In the genomic region with DNA sequence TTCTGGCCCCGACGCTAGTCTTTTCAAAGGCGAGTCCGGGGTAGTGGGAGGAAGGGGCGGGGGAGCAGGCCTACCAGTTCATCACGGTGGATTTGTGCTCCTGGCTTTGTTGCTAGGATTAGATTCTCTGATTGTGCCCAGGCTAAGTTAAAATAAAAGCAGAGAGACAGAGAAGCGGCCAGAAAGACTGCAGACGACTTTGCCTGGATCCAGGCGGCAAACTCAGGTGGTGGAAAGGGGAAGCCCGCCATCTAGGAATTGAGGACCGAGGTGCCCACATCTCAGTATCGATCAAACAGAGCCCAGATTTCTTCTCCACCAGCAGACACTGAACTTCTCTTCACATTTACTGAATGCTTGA, we compare ENCODE assay signal across 12 cellular contexts.
DNase-seq lines count a peak whose midpoint lies in the region; ATAC-seq and TF ChIP-seq lines count a peak whose summit lies in the region.
"Had no signal": no experiment of that assay in that cellular context is flagged by ENCODE, and none has a peak within 500 bp of the region (broad histone marks: within the 10 kb centered on the region; RNA-seq: fewer than 3 reads in every experiment).

No MANE protein-coding gene starts in this region.

- H3K4me3 ChIP-seq in WERI-Rb-1 (ENCODE audit: low read depth, low read length) (peak overlapping the region; percentile 59), stomach smooth muscle (ENCODE audit: low read length in 2 of 2) (peak overlapping the region; percentile 79 to 80)

- TF ChIP-seq CTCF in WERI-Rb-1 (IDR thresholded peaks at IDR 0.05; ENCODE audit: low read depth, low read length): no peak

- H3K27ac ChIP-seq in WERI-Rb-1 (no peak overlapping the region), stomach smooth muscle (ENCODE audit: low read length) (peak overlapping the region; percentile 1)
- H3K27ac ChIP-seq: 22Rv1 had no signal

- H3K9me3 ChIP-seq in WERI-Rb-1 (ENCODE audit: severe bottlenecking) (no peaks in the 10 kb centered on the region), stomach smooth muscle (ENCODE audit: control insufficient read depth in 2 of 2, low read length in 2 of 2) (no peaks in the 10 kb centered on the region)

- H3K36me3 ChIP-seq in WERI-Rb-1 (no peaks in the 10 kb centered on the region), stomach smooth muscle (ENCODE audit: control insufficient read depth in 2 of 2, insufficient read depth in 2 of 2, low read length in 2 of 2) (no peaks in the 10 kb centered on the region)

- DNase-seq in DMS 273 (lab: John Stamatoyannopoulos, UW; ENCODE audit: unreplicated experiment) (peak; percentile 10), DMS 273 treated with DMSO at 0.1 percent for 48 hours (lab: John Stamatoyannopoulos, UW) (no peak), WERI-Rb-1 (peak; percentile 23), iPS-NIHi7 (ENCODE audit: extremely low spot score) (peak; percentile 26), OCI-M2 (lab: John Stamatoyannopoulos, UW; ENCODE audit: unreplicated experiment) (no peak), NCI-H446 treated with DMSO at 0.1 percent for 48 hours (lab: John Stamatoyannopoulos, UW) (no peak)
- DNase-seq: activated CD4-positive, alpha-beta memory T cell treated with anti-CD3 and anti-CD28 coated beads, Interleukin-2, amount 10 ng/mL, durations not matched to agents 7 days and 5 days; naive thymus-derived CD4-positive, alpha-beta T cell; NCI-H1930 had no signal

- peak overlapping the region; percentile 21 to 25 for H3K9ac ChIP-seq in stomach smooth muscle (ENCODE audit: low read length in 2 of 2)

- H3K27me3 ChIP-seq in WERI-Rb-1 (ENCODE audit: insufficient read depth, low read depth, severe bottlenecking): peaks cover 34% of the 10 kb centered on the region
- H3K27me3 ChIP-seq in stomach smooth muscle (ENCODE audit: control insufficient read depth in 1 of 2, insufficient read depth in 2 of 2, low read length in 2 of 2): peaks cover 2 to 3% of the 10 kb centered on the region in 2 donors

- peaks cover 23% of the 10 kb centered on the region for H3K4me1 ChIP-seq in stomach smooth muscle (ENCODE audit: control insufficient read depth, insufficient read depth, low read length)

- no peak for ATAC-seq in HG02938 (IDR thresholded peaks at IDR 0.05; ENCODE audit: unreplicated experiment)
- ATAC-seq: naive thymus-derived CD4-positive, alpha-beta T cell had no signal

Comparison
In these comparisons a context has a peak if more than half of its experiments do, and no peak if none do; other contexts are left out.
1. DNase-seq: peak in DMS 273 (single experiment), WERI-Rb-1 (single experiment) and iPS-NIHi7 (single experiment); none in DMS 273 treated with DMSO at 0.1 percent for 48 hours (single experiment), OCI-M2 (single experiment) and NCI-H446 treated with DMSO at 0.1 percent for 48 hours (single experiment).